2 cellular contexts compared by ENCODE assay signal in the genomic region with DNA sequence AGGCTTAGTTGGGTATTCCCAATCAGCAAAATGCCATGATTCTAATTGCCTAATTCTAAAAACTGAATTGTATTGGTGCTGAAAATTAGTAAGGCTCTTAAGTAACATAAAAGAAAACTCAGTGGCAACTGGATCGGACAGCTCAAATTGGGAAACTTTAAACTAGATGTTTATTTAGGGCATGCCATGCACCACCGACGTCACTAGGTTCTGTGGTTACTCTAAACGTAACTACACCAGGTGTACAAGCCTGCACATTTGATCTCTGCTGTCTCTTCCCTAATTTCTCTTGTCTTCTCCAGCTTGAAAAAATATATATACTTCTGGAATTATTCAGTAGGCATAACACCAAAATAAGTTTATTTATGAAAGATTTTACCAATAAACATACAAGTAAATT.
TF ChIP-seq lines count a peak whose summit lies in the region.

No MANE protein-coding gene starts in this region.

TF ChIP-seq in liver, 16 proteins besides CTCF, POLR2A, EP300 and RAD21 (continued from another document):
- TF ChIP-seq, protein P1, sequence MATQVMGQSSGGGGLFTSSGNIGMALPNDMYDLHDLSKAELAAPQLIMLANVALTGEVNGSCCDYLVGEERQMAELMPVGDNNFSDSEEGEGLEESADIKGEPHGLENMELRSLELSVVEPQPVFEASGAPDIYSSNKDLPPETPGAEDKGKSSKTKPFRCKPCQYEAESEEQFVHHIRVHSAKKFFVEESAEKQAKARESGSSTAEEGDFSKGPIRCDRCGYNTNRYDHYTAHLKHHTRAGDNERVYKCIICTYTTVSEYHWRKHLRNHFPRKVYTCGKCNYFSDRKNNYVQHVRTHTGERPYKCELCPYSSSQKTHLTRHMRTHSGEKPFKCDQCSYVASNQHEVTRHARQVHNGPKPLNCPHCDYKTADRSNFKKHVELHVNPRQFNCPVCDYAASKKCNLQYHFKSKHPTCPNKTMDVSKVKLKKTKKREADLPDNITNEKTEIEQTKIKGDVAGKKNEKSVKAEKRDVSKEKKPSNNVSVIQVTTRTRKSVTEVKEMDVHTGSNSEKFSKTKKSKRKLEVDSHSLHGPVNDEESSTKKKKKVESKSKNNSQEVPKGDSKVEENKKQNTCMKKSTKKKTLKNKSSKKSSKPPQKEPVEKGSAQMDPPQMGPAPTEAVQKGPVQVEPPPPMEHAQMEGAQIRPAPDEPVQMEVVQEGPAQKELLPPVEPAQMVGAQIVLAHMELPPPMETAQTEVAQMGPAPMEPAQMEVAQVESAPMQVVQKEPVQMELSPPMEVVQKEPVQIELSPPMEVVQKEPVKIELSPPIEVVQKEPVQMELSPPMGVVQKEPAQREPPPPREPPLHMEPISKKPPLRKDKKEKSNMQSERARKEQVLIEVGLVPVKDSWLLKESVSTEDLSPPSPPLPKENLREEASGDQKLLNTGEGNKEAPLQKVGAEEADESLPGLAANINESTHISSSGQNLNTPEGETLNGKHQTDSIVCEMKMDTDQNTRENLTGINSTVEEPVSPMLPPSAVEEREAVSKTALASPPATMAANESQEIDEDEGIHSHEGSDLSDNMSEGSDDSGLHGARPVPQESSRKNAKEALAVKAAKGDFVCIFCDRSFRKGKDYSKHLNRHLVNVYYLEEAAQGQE (IDR thresholded peaks at IDR 0.05): peak; percentile 44
- TF ChIP-seq RXRA (IDR thresholded peaks at IDR 0.05) (no peak), FOXA2 (IDR thresholded peaks at IDR 0.05) (peak; percentile 89)

TF ChIP-seq in HepG2, 621 proteins besides CTCF, POLR2A, EP300 and RAD21 (continued from another document):
- TF ChIP-seq, protein P2, sequence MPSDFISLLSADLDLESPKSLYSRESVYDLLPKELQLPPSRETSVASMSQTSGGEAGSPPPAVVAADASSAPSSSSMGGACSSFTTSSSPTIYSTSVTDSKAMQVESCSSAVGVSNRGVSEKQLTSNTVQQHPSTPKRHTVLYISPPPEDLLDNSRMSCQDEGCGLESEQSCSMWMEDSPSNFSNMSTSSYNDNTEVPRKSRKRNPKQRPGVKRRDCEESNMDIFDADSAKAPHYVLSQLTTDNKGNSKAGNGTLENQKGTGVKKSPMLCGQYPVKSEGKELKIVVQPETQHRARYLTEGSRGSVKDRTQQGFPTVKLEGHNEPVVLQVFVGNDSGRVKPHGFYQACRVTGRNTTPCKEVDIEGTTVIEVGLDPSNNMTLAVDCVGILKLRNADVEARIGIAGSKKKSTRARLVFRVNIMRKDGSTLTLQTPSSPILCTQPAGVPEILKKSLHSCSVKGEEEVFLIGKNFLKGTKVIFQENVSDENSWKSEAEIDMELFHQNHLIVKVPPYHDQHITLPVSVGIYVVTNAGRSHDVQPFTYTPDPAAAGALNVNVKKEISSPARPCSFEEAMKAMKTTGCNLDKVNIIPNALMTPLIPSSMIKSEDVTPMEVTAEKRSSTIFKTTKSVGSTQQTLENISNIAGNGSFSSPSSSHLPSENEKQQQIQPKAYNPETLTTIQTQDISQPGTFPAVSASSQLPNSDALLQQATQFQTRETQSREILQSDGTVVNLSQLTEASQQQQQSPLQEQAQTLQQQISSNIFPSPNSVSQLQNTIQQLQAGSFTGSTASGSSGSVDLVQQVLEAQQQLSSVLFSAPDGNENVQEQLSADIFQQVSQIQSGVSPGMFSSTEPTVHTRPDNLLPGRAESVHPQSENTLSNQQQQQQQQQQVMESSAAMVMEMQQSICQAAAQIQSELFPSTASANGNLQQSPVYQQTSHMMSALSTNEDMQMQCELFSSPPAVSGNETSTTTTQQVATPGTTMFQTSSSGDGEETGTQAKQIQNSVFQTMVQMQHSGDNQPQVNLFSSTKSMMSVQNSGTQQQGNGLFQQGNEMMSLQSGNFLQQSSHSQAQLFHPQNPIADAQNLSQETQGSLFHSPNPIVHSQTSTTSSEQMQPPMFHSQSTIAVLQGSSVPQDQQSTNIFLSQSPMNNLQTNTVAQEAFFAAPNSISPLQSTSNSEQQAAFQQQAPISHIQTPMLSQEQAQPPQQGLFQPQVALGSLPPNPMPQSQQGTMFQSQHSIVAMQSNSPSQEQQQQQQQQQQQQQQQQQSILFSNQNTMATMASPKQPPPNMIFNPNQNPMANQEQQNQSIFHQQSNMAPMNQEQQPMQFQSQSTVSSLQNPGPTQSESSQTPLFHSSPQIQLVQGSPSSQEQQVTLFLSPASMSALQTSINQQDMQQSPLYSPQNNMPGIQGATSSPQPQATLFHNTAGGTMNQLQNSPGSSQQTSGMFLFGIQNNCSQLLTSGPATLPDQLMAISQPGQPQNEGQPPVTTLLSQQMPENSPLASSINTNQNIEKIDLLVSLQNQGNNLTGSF (CRISPR knock-in tag; IDR thresholded peaks at IDR 0.05): no peak
- TF ChIP-seq, protein P3, sequence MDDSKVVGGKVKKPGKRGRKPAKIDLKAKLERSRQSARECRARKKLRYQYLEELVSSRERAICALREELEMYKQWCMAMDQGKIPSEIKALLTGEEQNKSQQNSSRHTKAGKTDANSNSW (CRISPR knock-in tag; IDR thresholded peaks at IDR 0.05; ENCODE audit: borderline replicate concordance): no peak
- TF ChIP-seq GLI4 (CRISPR knock-in tag; IDR thresholded peaks at IDR 0.05; ENCODE audit: borderline replicate concordance) (no peak), MXD4 (CRISPR knock-in tag; IDR thresholded peaks at IDR 0.05) (no peak), ZNF530 (CRISPR knock-in tag; IDR thresholded peaks at IDR 0.05; ENCODE audit: low read depth) (no peak), HDAC2 (CRISPR knock-in tag; IDR thresholded peaks at IDR 0.05) (no peak), PLRG1 (conservative IDR thresholded peaks at IDR 0.05) (no peak), MEIS2 (CRISPR knock-in tag; IDR thresholded peaks at IDR 0.05) (no peak), ZSCAN30 (CRISPR knock-in tag; IDR thresholded peaks at IDR 0.05) (no peak)
- TF ChIP-seq, protein P4, sequence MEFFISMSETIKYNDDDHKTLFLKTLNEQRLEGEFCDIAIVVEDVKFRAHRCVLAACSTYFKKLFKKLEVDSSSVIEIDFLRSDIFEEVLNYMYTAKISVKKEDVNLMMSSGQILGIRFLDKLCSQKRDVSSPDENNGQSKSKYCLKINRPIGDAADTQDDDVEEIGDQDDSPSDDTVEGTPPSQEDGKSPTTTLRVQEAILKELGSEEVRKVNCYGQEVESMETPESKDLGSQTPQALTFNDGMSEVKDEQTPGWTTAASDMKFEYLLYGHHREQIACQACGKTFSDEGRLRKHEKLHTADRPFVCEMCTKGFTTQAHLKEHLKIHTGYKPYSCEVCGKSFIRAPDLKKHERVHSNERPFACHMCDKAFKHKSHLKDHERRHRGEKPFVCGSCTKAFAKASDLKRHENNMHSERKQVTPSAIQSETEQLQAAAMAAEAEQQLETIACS (CRISPR knock-in tag; IDR thresholded peaks at IDR 0.05): no peak
